Comparison of ENCODE assay signal across 11 cellular contexts in genomic region chr2:100902833-100903405, GRCh38.
A peak's percentile ranks its signal among the peaks of the same experiment; 100 is the strongest.
DNase-seq lines count a peak whose midpoint lies in the region; ATAC-seq and TF ChIP-seq lines count a peak whose summit lies in the region.
"Had no signal": no experiment of that assay in that cellular context is flagged by ENCODE, and none has a peak within 500 bp of the region (broad histone marks: within the 10 kb centered on the region; RNA-seq: fewer than 3 reads in every experiment).

No MANE protein-coding gene starts in this region.

- H3K27me3 ChIP-seq in left ventricle myocardium inferior (ENCODE audit: low read depth): no peaks in the 10 kb centered on the region
- H3K27me3 ChIP-seq in right atrium auricular region: no peaks in the 10 kb centered on the region
- no peaks in the 10 kb centered on the region for H3K27me3 ChIP-seq in mesendoderm (ENCODE audit: insufficient read depth, low read length, poor library complexity)

- no peak overlapping the region for H3K9ac ChIP-seq in mesendoderm (ENCODE audit: low read length)

- peaks cover 9% of the 10 kb centered on the region for H3K9me3 ChIP-seq in left ventricle myocardium inferior (replicated peaks)
- H3K9me3 ChIP-seq in right atrium auricular region: no peaks in the 10 kb centered on the region

- no peak overlapping the region for H3K18ac ChIP-seq in mesendoderm (ENCODE audit: low read length)

- H3K4ac ChIP-seq in mesendoderm (ENCODE audit: low read depth, low read length): no peak overlapping the region

- TF ChIP-seq CTCF in left ventricle myocardium inferior (IDR thresholded peaks at IDR 0.05; ENCODE audit: borderline replicate concordance) (no peak), WI38 (IDR thresholded peaks at IDR 0.05; ENCODE audit: low read depth, low read length) (0 out of 2 replicates have a peak, but pooled peaks have one; percentile 23), right atrium auricular region (IDR thresholded peaks at IDR 0.05) (no peak), GM13976 (IDR thresholded peaks at IDR 0.05; ENCODE audit: borderline replicate concordance, control extremely low read depth, extremely low read depth, insufficient read depth, missing control alignments) (no peak)

- no peaks in the 10 kb centered on the region for H3K79me1 ChIP-seq in mesendoderm (ENCODE audit: low read length)

- H4K8ac ChIP-seq in mesendoderm (ENCODE audit: low read depth, low read length): no peak overlapping the region

- no CpG with 5 or more reads among the region's 6 CpGs for WGBS in mesendoderm (ENCODE audit: extremely low coverage, insufficient coverage, low lambda C conversion rate)

- in situ Hi-C loops in GM13976 (cut with MboI; ENCODE audit: low sequenced_read_pairs, unreplicated experiment): no loop called here

- no peak overlapping the region for H3K56ac ChIP-seq in mesendoderm (ENCODE audit: low read length)

- H3K27ac ChIP-seq in left ventricle myocardium inferior (replicated peaks): peak overlapping the region; percentile 87
- peak overlapping the region; percentile 52 to 79 for H3K27ac ChIP-seq in right atrium auricular region
- H3K27ac ChIP-seq in mesendoderm (ENCODE audit: low read depth, low read length): no peak overlapping the region

- H2BK5ac ChIP-seq in mesendoderm (ENCODE audit: low read length): no peak overlapping the region

- H3K4me1 ChIP-seq in left ventricle myocardium inferior (peaks cover 62% of the 10 kb centered on the region), right atrium auricular region (peaks cover 0 to 39% of the 10 kb centered on the region in 2 donors), mesendoderm (ENCODE audit: control insufficient read depth, low read depth, low read length) (no peaks in the 10 kb centered on the region)

- no peak overlapping the region for H2AK5ac ChIP-seq in mesendoderm (ENCODE audit: low read length)

- H3K36me3 ChIP-seq in left ventricle myocardium inferior (peaks cover 9% of the 10 kb centered on the region), right atrium auricular region (no peaks in the 10 kb centered on the region), mesendoderm (ENCODE audit: control insufficient read depth, insufficient read depth, low read length) (no peaks in the 10 kb centered on the region)

- ATAC-seq in Right ventricle myocardium superior (ENCODE audit: poor library complexity): no peak

- H3K4me2 ChIP-seq in mesendoderm (ENCODE audit: low read length): no peak overlapping the region

- H3K4me3 ChIP-seq in left ventricle myocardium inferior (no peak overlapping the region), WI38 (ENCODE audit: low read depth, low read length) (no peak overlapping the region), right atrium auricular region (no peak overlapping the region), mesendoderm (ENCODE audit: low read length) (no peak overlapping the region)

- no peak overlapping the region for H2BK120ac ChIP-seq in mesendoderm (ENCODE audit: low read depth, low read length)

- intact Hi-C loops in left ventricle myocardium inferior (cut with micrococcal nuclease) (no loop called here), Right ventricle myocardium superior (cut with DNase I) (loop anchor here (10.0 kb wide), 1 partner anchor 168 kb away; no protein-coding TSS in a partner anchor)

- H3K23ac ChIP-seq in mesendoderm (ENCODE audit: low read length): no peak overlapping the region

- H2BK15ac ChIP-seq in mesendoderm (replicated peaks; ENCODE audit: low read depth): no peak overlapping the region

- DNase-seq in left ventricle myocardium inferior (no peak), Right ventricle myocardium superior (no peak), right atrium auricular region (ENCODE audit: low spot score) (peak; percentile 46), GM13976 (ENCODE audit: low spot score) (no peak), NCI-H748 (lab: John Stamatoyannopoulos, UW; ENCODE audit: unreplicated experiment) (no peak), mesendoderm (no peak)
- DNase-seq in activated CD4-positive, alpha-beta T cell treated with anti-CD3 and anti-CD28 coated beads for 4 hours: no peak
- DNase-seq: activated effector memory CD4-positive, alpha-beta T cell treated with Interleukin-2 at 50 U/mL for 16 hours; NCI-H1048; right cardiac atrium had no signal

- no peak overlapping the region for H4K5ac ChIP-seq in mesendoderm (ENCODE audit: low read length)

- H3K79me2 ChIP-seq in mesendoderm (ENCODE audit: control insufficient read depth, insufficient read depth, low read length): no peaks in the 10 kb centered on the region
